In the genomic region with DNA sequence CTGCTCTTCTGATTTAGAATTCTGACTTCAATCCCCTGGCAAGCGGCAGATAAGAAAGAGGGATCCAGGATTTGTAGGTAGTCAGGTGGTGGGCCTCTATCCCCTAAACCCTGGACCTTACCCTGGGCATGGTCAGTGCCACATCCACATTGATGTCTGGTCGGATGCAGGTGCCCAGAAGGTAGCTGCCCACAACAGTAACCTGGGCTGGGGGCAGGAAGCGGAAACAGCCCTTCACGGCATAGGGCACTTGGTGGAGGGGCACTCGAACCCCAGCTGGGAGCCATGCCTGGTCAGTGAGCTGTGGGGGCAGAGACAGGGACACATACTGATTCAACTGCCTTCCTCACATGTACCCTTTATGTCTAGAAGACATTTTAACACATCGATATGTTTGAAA, we compare ENCODE assay signal across 23 cellular contexts. TPM values are rescaled to one million over a fixed set of nuclear protein-coding genes. Genes with fewer than 3 reads are reported as not detected.
"Had no signal": no experiment of that assay in that cellular context is flagged by ENCODE, and none has a peak within 500 bp of the region (broad histone marks: within the 10 kb centered on the region; RNA-seq: fewer than 3 reads in every experiment).

No MANE protein-coding gene starts in this region.

- H3K4me3 Mint-ChIP-seq: activated CD4-positive, alpha-beta T cell treated with anti-CD3 and anti-CD28 coated beads, Interleukin-2, amount 10 ng/mL, durations not matched to agents 24 days and 14 days; activated T-helper 1 cell treated with anti-CD3 and anti-CD28 coated beads, Interleukin-12 subunit alpha, Interleukin-12 subunit beta, Interleukin-2, Interleukin-4 antibody, amounts not matched to agents 30 ng/mL and 10 ng/mL and 1 ng/mL, durations not matched to agents 14 hours and 24 hours and 36 hours; dendritic cell treated with granulocyte-macrophage colony-stimulating factor and Interleukin-4, amounts not matched to agents 40 ng/mL and 50 ng/mL, for 4 days; memory B cell; naive thymus-derived CD4-positive, alpha-beta T cell; type B pancreatic cell had no signal

- H3K27me3 Mint-ChIP-seq: activated CD4-positive, alpha-beta T cell treated with anti-CD3 and anti-CD28 coated beads, Interleukin-2, amount 10 ng/mL, durations not matched to agents 24 days and 14 days; dendritic cell treated with granulocyte-macrophage colony-stimulating factor and Interleukin-4, amounts not matched to agents 40 ng/mL and 50 ng/mL, for 4 days; memory B cell; naive thymus-derived CD4-positive, alpha-beta T cell; type B pancreatic cell had no signal

- H3K9me3 Mint-ChIP-seq: activated CD4-positive, alpha-beta T cell treated with anti-CD3 and anti-CD28 coated beads, Interleukin-2, amount 10 ng/mL, durations not matched to agents 24 days and 14 days; activated T-helper 1 cell treated with anti-CD3 and anti-CD28 coated beads, Interleukin-12 subunit alpha, Interleukin-12 subunit beta, Interleukin-2, Interleukin-4 antibody, amounts not matched to agents 30 ng/mL and 10 ng/mL and 1 ng/mL, durations not matched to agents 14 hours and 24 hours and 36 hours; dendritic cell treated with granulocyte-macrophage colony-stimulating factor and Interleukin-4, amounts not matched to agents 40 ng/mL and 50 ng/mL, for 4 days; memory B cell; type B pancreatic cell had no signal

- H3K9me3 ChIP-seq: ascending aorta, breast epithelium, esophagus muscularis mucosa, gastroesophageal sphincter, heart right ventricle, left ventricle myocardium inferior, testis had no signal

- DNase-seq: activated CD4-positive, alpha-beta T cell treated with anti-CD3 and anti-CD28 coated beads, Interleukin-2, amount 10 ng/mL, durations not matched to agents 24 days and 14 days; activated CD4-positive, CD25-positive, alpha-beta regulatory T cell; activated naive CD4-positive, alpha-beta T cell; effector memory CD4-positive, alpha-beta T cell; heart right ventricle; kidney glomerular epithelial cell; left ventricle myocardium inferior; naive thymus-derived CD4-positive, alpha-beta T cell; retina; stimulated activated CD4-positive, alpha-beta T cell treated with anti-CD3 and anti-CD28 coated beads, Interleukin-15, amount 100 ng/mL, for 24 hours; stimulated activated CD4-positive, alpha-beta T cell treated with anti-CD3 and anti-CD28 coated beads, Interleukin-2, amount 100 ng/mL, for 48 hours; T-helper 1 cell; T1000; testis had no signal

- H3K27me3 ChIP-seq: ascending aorta, breast epithelium, esophagus muscularis mucosa, gastroesophageal sphincter, heart right ventricle, testis had no signal

- H3K36me3 ChIP-seq: breast epithelium had no signal

- ATAC-seq: gastroesophageal sphincter; heart right ventricle; naive thymus-derived CD4-positive, alpha-beta T cell had no signal

- H3K4me3 ChIP-seq: ascending aorta, breast epithelium, esophagus muscularis mucosa, gastroesophageal sphincter, heart right ventricle, left ventricle myocardium inferior, testis had no signal

- H3K27ac ChIP-seq: ascending aorta, breast epithelium, esophagus muscularis mucosa, gastroesophageal sphincter, heart right ventricle, left ventricle myocardium inferior, testis had no signal

- H3K27ac Mint-ChIP-seq: activated CD4-positive, alpha-beta T cell treated with anti-CD3 and anti-CD28 coated beads, Interleukin-2, amount 10 ng/mL, durations not matched to agents 24 days and 14 days; activated T-helper 1 cell treated with anti-CD3 and anti-CD28 coated beads, Interleukin-12 subunit alpha, Interleukin-12 subunit beta, Interleukin-2, Interleukin-4 antibody, amounts not matched to agents 30 ng/mL and 10 ng/mL and 1 ng/mL, durations not matched to agents 14 hours and 24 hours and 36 hours; dendritic cell treated with granulocyte-macrophage colony-stimulating factor and Interleukin-4, amounts not matched to agents 40 ng/mL and 50 ng/mL, for 4 days; memory B cell; type B pancreatic cell had no signal

RNA-seq across cellular contexts. Expression of gene ANKRD18B, which starts 54.2 kb away (rescaled TPM):
- total RNA-seq: ascending aorta, breast epithelium, esophagus muscularis mucosa, left ventricle myocardium inferior, skeletal muscle tissue had no signal
- polyA plus RNA-seq: naive thymus-derived CD4-positive, alpha-beta T cell had no signal
